Comparison of ENCODE assay signal across 20 cellular contexts in genomic region chr3:127096256-127097008, GRCh38.
DNase-seq lines count a peak whose midpoint lies in the region; ATAC-seq, FAIRE-seq and TF ChIP-seq lines count a peak whose summit lies in the region.
"Had no signal": no experiment of that assay in that cellular context is flagged by ENCODE, and none has a peak within 500 bp of the region (broad histone marks: within the 10 kb centered on the region; RNA-seq: fewer than 3 reads in every experiment).

No MANE protein-coding gene starts in this region.

- peak overlapping the region in 1 of 7 donors; percentile 60 for H3K27ac Mint-ChIP-seq in CD14-positive monocyte
- no peak overlapping the region for H3K27ac Mint-ChIP-seq in CD8-positive, alpha-beta T cell
- H3K27ac Mint-ChIP-seq: B cell; CD4-positive, CD25-positive, alpha-beta regulatory T cell had no signal

- no peak overlapping the region; the same call in 1 of the 2 replicates for H2BK5ac ChIP-seq in H1 (ENCODE audit: low read depth, low read length)

- H3K4ac ChIP-seq in H1 (replicated peaks; ENCODE audit: insufficient read length, low read depth, low read length): no peak overlapping the region

- H3K14ac ChIP-seq in H1 (ENCODE audit: insufficient read length): no peak overlapping the region

- no peaks in the 10 kb centered on the region for H3K36me3 Mint-ChIP-seq in CD14-positive monocyte
- no peaks in the 10 kb centered on the region for H3K36me3 Mint-ChIP-seq in CD8-positive, alpha-beta T cell
- H3K36me3 Mint-ChIP-seq: CD4-positive, CD25-positive, alpha-beta regulatory T cell had no signal

- DNase-seq in DMS 273 (lab: John Stamatoyannopoulos, UW; ENCODE audit: unreplicated experiment): peak; percentile 58
- DNase-seq in DMS 273 treated with DMSO at 0.1 percent for 48 hours (lab: John Stamatoyannopoulos, UW): no peak
- DNase-seq in CD14-positive monocyte (ENCODE audit: low spot score): peak; percentile 43
- no peak for DNase-seq in H1 (ENCODE audit: low read depth in 1 of 2, low spot score in 2 of 2)
- DNase-seq in osteoblast (ENCODE audit: insufficient read length, low spot score, missing footprints): peak; percentile 75
- DNase-seq in 8988T: no peak
- no peak for DNase-seq in AG20443 (ENCODE audit: low spot score)
- no peak for DNase-seq in CD8-positive, alpha-beta T cell
- DNase-seq: Caco-2; CD4-positive, CD25-positive, alpha-beta regulatory T cell; EL; GM23248; KBM-7; NCI-H1105; NCI-H774; OCI-M1 had no signal

- H3K4me3 ChIP-seq in H1 (ENCODE audit: extremely low read depth in 1 of 4, insufficient read depth in 2 of 4, low read depth in 3 of 4, low read length in 4 of 4): no peak overlapping the region
- no peak overlapping the region for H3K4me3 ChIP-seq in osteoblast (ENCODE audit: insufficient read depth, low read length)
- no peak overlapping the region for H3K4me3 ChIP-seq in CD8-positive, alpha-beta T cell (ENCODE audit: low read depth, low read length)
- H3K4me3 ChIP-seq: GM12878, GM23248 had no signal

- peaks cover 0 to 6% of the 10 kb centered on the region in 2 experiments; a peak in 1 of 4 replicates for H3K9me3 ChIP-seq in H1 (ENCODE audit: insufficient read depth in 2 of 2, low read depth in 1 of 2, low read length in 1 of 2)
- no peaks in the 10 kb centered on the region for H3K9me3 ChIP-seq in osteoblast (ENCODE audit: low read depth, low read length)
- H3K9me3 ChIP-seq in CD8-positive, alpha-beta T cell (ENCODE audit: low read length): no peaks in the 10 kb centered on the region
- H3K9me3 ChIP-seq: Caco-2 had no signal

- H3K9me3 Mint-ChIP-seq in CD14-positive monocyte: peaks cover 0 to 7% (median 3%) of the 10 kb centered on the region in 7 donors
- H3K9me3 Mint-ChIP-seq in CD8-positive, alpha-beta T cell: no peaks in the 10 kb centered on the region

- H3K79me1 ChIP-seq in H1 (ENCODE audit: low read depth, low read length): no peaks in the 10 kb centered on the region

- ATAC-seq in CD8-positive, alpha-beta T cell: no peak
- ATAC-seq: GM12878 had no signal

- H4K5ac ChIP-seq in H1 (ENCODE audit: insufficient read length, low read depth, low read length): no peak overlapping the region

- TF ChIP-seq CTCF in CD14-positive monocyte (IDR thresholded peaks at IDR 0.05): no peak
- TF ChIP-seq CTCF in H1 (IDR thresholded peaks at IDR 0.05; ENCODE audit: control extremely low read depth in 1 of 3, insufficient read depth in 1 of 3, low read depth in 1 of 3, low read length in 3 of 3): no peak
- no peak for TF ChIP-seq CTCF in osteoblast (IDR thresholded peaks at IDR 0.05; ENCODE audit: extremely low read depth, low read depth, low read length)
- TF ChIP-seq CTCF in CD8-positive, alpha-beta T cell (IDR thresholded peaks at IDR 0.05): no peak

- FAIRE-seq in H1 (lab: Jason Lieb, UNC): no peak
- FAIRE-seq: GM12878, GM19239 had no signal

- H3K18ac ChIP-seq in H1 (ENCODE audit: extremely low read depth, low read length): no peak overlapping the region

- no peak for TF ChIP-seq RAD21 in H1 (IDR thresholded peaks at IDR 0.05 in 1 of 2, conservative IDR thresholded peaks at IDR 0.05 in 1 of 2; ENCODE audit: low read depth in 2 of 2, low read length in 2 of 2)

- H4K91ac ChIP-seq in H1 (replicated peaks; ENCODE audit: insufficient read length, low read length): no peak overlapping the region

- peak overlapping the region; percentile 3; the same call in 1 of the 2 replicates for H4K8ac ChIP-seq in H1 (ENCODE audit: extremely low read depth, insufficient read depth, low read length)

- H2BK120ac ChIP-seq in H1 (replicated peaks; ENCODE audit: low read depth, low read length): no peak overlapping the region

- 86% methylated on average over 10 of the region's 10 CpGs; no CpG with 5 or more reads in 1 of the 2 experiments for WGBS in H1 (ENCODE audit: extremely low coverage in 1 of 2, insufficient coverage in 1 of 2, insufficient read length in 1 of 2, insufficient replicate concordance in 2 of 2, low coverage in 1 of 2, low lambda C conversion rate in 2 of 2, missing lambda C conversion rate in 1 of 2), 2 experiments

- H2BK20ac ChIP-seq in H1 (ENCODE audit: low read length): no peak overlapping the region

- no peak overlapping the region for H3K56ac ChIP-seq in H1 (replicated peaks; ENCODE audit: insufficient read length, low read depth, low read length)

- H3K27me3 Mint-ChIP-seq in CD14-positive monocyte (ENCODE audit: low read depth in 3 of 3): peaks cover 1 to 10% (median 5%) of the 10 kb centered on the region in 3 donors
- no peaks in the 10 kb centered on the region for H3K27me3 Mint-ChIP-seq in CD8-positive, alpha-beta T cell (ENCODE audit: low read depth)

- H3K27me3 ChIP-seq in H1 (replicated peaks in 1 of 4; ENCODE audit: control insufficient read depth in 3 of 4, extremely low read depth in 1 of 4, insufficient read depth in 3 of 4, low read length in 3 of 4) (no peaks in the 10 kb centered on the region; a peak in 1 of 7 replicates), osteoblast (ENCODE audit: insufficient read depth, low read length) (peaks cover 5% of the 10 kb centered on the region)
- H3K27me3 ChIP-seq in CD8-positive, alpha-beta T cell (ENCODE audit: insufficient read depth, low read length): no peaks in the 10 kb centered on the region

- no peak overlapping the region for H3K23ac ChIP-seq in H1 (ENCODE audit: insufficient read length)

- no peaks in the 10 kb centered on the region for H3K4me1 Mint-ChIP-seq in CD14-positive monocyte
- no peaks in the 10 kb centered on the region for H3K4me1 Mint-ChIP-seq in CD8-positive, alpha-beta T cell (ENCODE audit: low read depth)
- H3K4me1 Mint-ChIP-seq: B cell; CD4-positive, CD25-positive, alpha-beta regulatory T cell had no signal

- no peak overlapping the region for H3K4me3 Mint-ChIP-seq in CD14-positive monocyte
- H3K4me3 Mint-ChIP-seq in CD8-positive, alpha-beta T cell: no peak overlapping the region
- H3K4me3 Mint-ChIP-seq: B cell; CD4-positive, CD25-positive, alpha-beta regulatory T cell had no signal

- H4K20me1 ChIP-seq in H1 (replicated peaks in 1 of 2; ENCODE audit: control insufficient read depth in 1 of 2, insufficient read depth in 2 of 2, low read length in 2 of 2): no peaks in the 10 kb centered on the region
- no peaks in the 10 kb centered on the region for H4K20me1 ChIP-seq in osteoblast (ENCODE audit: insufficient read depth, low read length)

- CTCF ChIA-PET in H1 (lab: Charles Lee; ENCODE audit: partially characterized antibody): interaction anchor here (1.0 to 2.4 kb wide), 2 partner anchors 9 to 11 kb away, joined by 3 to 11 read pairs; no protein-coding TSS in a partner anchor
- CTCF ChIA-PET in CD8-positive, alpha-beta T cell (lab: Charles Lee): no interaction called here

- no peak overlapping the region for H3K4me2 ChIP-seq in H1 (ENCODE audit: insufficient read depth in 1 of 2, low read depth in 2 of 2, low read length in 2 of 2)
- no peak overlapping the region for H3K4me2 ChIP-seq in osteoblast (ENCODE audit: insufficient read depth, low read length)

- H3K27ac ChIP-seq in H1 (ENCODE audit: low read depth, low read length) (no peak overlapping the region), osteoblast (ENCODE audit: low read depth, low read length) (no peak overlapping the region)
- H3K27ac ChIP-seq in CD8-positive, alpha-beta T cell (ENCODE audit: low read depth, low read length): no peak overlapping the region
- H3K27ac ChIP-seq: 22Rv1, GM23248 had no signal

- H2BK12ac ChIP-seq in H1 (ENCODE audit: low read depth, low read length): no peak overlapping the region

- POLR2A ChIA-PET in H1 (lab: Charles Lee; ENCODE audit: partially characterized antibody): no interaction called here
- POLR2A ChIA-PET in CD8-positive, alpha-beta T cell (lab: Charles Lee): no interaction called here

- no peaks in the 10 kb centered on the region for H3K36me3 ChIP-seq in H1 (ENCODE audit: control insufficient read depth in 2 of 4, insufficient read depth in 4 of 4, low read length in 3 of 4)
- H3K36me3 ChIP-seq in osteoblast (ENCODE audit: insufficient read depth, low read length): no peaks in the 10 kb centered on the region
- H3K36me3 ChIP-seq in CD8-positive, alpha-beta T cell (ENCODE audit: insufficient read depth, low read length): no peaks in the 10 kb centered on the region

- H3K79me2 ChIP-seq in H1 (ENCODE audit: control insufficient read depth in 1 of 2, insufficient read depth in 2 of 2, low read length in 2 of 2) (no peaks in the 10 kb centered on the region), osteoblast (ENCODE audit: insufficient read depth, low read length) (no peaks in the 10 kb centered on the region)

- H3K4me1 ChIP-seq in H1 (replicated peaks in 1 of 4; ENCODE audit: control insufficient read depth in 3 of 4, insufficient read depth in 4 of 4, low read length in 3 of 4) (no peaks in the 10 kb centered on the region; a peak in 1 of 7 replicates), osteoblast (ENCODE audit: insufficient read depth, low read length) (no peaks in the 10 kb centered on the region)
- no peaks in the 10 kb centered on the region for H3K4me1 ChIP-seq in CD8-positive, alpha-beta T cell (ENCODE audit: insufficient read depth, low read length)
- H3K4me1 ChIP-seq: Caco-2 had no signal

- H2AK5ac ChIP-seq in H1 (ENCODE audit: low read depth, low read length): no peak overlapping the region

- 0 out of 2 replicates have a peak overlapping the region, but pooled peaks have one; percentile 29 for H2BK15ac ChIP-seq in H1 (ENCODE audit: low read length)

- TF ChIP-seq POLR2A in H1 (IDR thresholded peaks at IDR 0.05; ENCODE audit: control extremely low read depth in 1 of 2, low read depth in 2 of 2, low read length in 2 of 2): no peak

- intact Hi-C loops in CD14-positive monocyte (cut with micrococcal nuclease): no loop called here
- intact Hi-C loops in CD8-positive, alpha-beta T cell (cut with DNase I, micrococcal nuclease): no loop called here

- H3K23me2 ChIP-seq in H1 (ENCODE audit: low read depth, low read length): no peaks in the 10 kb centered on the region

- no peak overlapping the region for H2AFZ ChIP-seq in H1 (ENCODE audit: low read length)
- no peak overlapping the region for H2AFZ ChIP-seq in osteoblast (ENCODE audit: low read length)
- H2AFZ ChIP-seq: GM23248 had no signal

- TF ChIP-seq EP300 in H1 (IDR thresholded peaks at IDR 0.05; ENCODE audit: borderline replicate concordance in 1 of 2, low read depth in 2 of 2, low read length in 2 of 2): no peak

- H3K9ac ChIP-seq in H1 (replicated peaks in 1 of 4; ENCODE audit: extremely low read depth in 1 of 4, low read depth in 3 of 4, low read length in 3 of 4): no peak overlapping the region
- H3K9ac ChIP-seq: GM23248 had no signal

TF ChIP-seq in H1, 55 proteins besides CTCF, POLR2A, EP300 and RAD21 (continues in another document):
- TF ChIP-seq CTBP2 (IDR thresholded peaks at IDR 0.05; ENCODE audit: borderline replicate concordance, insufficient read depth, insufficient read length, low read length) (no peak), CBX8 (IDR thresholded peaks at IDR 0.05; ENCODE audit: borderline replicate concordance, low read depth, low read length) (no peak), SRF (IDR thresholded peaks at IDR 0.05; ENCODE audit: low read depth, low read length) (no peak), JUN (IDR thresholded peaks at IDR 0.05; ENCODE audit: low read depth, low read length) (no peak), SAP30 (IDR thresholded peaks at IDR 0.05; ENCODE audit: insufficient read depth, insufficient replicate concordance, low read length) (no peak), POU5F1 (IDR thresholded peaks at IDR 0.05; ENCODE audit: low read depth, low read length) (no peak), ASH2L (IDR thresholded peaks at IDR 0.05; ENCODE audit: low read length) (no peak)

Comparison
In these comparisons a context has a peak if more than half of its experiments do, and no peak if none do; other contexts are left out.
1. DNase-seq: peak in DMS 273 (single experiment), CD14-positive monocyte (single experiment) and osteoblast (single experiment); none in DMS 273 treated with DMSO at 0.1 percent for 48 hours (single experiment), H1 (0 of 2), 8988T (single experiment), AG20443 (single experiment) and CD8-positive, alpha-beta T cell (0 of 7).